1 cellular context compared by ENCODE assay signal in genomic region chr6:5379647-5380242, GRCh38.
TF ChIP-seq lines count a peak whose summit lies in the region.

No MANE protein-coding gene starts in this region.

TF ChIP-seq in liver, 16 proteins besides CTCF, POLR2A, EP300 and RAD21 (continued from another document):
- TF ChIP-seq ZBTB33 (IDR thresholded peaks at IDR 0.05) (no peak), ATF3 (IDR thresholded peaks at IDR 0.05) (no peak), HNF4G (IDR thresholded peaks at IDR 0.05) (no peak), JUND (IDR thresholded peaks at IDR 0.05) (no peak), GABPA (IDR thresholded peaks at IDR 0.05 in 1 of 2, conservative IDR thresholded peaks at IDR 0.05 in 1 of 2) (no peak)
- TF ChIP-seq, protein P1, sequence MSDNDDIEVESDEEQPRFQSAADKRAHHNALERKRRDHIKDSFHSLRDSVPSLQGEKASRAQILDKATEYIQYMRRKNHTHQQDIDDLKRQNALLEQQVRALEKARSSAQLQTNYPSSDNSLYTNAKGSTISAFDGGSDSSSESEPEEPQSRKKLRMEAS (IDR thresholded peaks at IDR 0.05): no peak
